1 cellular context compared by ENCODE assay signal in genomic region chr7:69198250-69198649, GRCh38.
A peak's percentile ranks its signal among the peaks of the same experiment; 100 is the strongest.
TF ChIP-seq lines count a peak whose summit lies in the region.

No MANE protein-coding gene starts in this region.

TF ChIP-seq in K562, 482 proteins besides CTCF, POLR2A, EP300 and RAD21 (continued from another document):
- TF ChIP-seq, protein P1, sequence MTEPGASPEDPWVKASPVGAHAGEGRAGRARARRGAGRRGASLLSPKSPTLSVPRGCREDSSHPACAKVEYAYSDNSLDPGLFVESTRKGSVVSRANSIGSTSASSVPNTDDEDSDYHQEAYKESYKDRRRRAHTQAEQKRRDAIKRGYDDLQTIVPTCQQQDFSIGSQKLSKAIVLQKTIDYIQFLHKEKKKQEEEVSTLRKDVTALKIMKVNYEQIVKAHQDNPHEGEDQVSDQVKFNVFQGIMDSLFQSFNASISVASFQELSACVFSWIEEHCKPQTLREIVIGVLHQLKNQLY (CRISPR knock-in tag; conservative IDR thresholded peaks at IDR 0.05) = no peak
- TF ChIP-seq, protein P2, sequence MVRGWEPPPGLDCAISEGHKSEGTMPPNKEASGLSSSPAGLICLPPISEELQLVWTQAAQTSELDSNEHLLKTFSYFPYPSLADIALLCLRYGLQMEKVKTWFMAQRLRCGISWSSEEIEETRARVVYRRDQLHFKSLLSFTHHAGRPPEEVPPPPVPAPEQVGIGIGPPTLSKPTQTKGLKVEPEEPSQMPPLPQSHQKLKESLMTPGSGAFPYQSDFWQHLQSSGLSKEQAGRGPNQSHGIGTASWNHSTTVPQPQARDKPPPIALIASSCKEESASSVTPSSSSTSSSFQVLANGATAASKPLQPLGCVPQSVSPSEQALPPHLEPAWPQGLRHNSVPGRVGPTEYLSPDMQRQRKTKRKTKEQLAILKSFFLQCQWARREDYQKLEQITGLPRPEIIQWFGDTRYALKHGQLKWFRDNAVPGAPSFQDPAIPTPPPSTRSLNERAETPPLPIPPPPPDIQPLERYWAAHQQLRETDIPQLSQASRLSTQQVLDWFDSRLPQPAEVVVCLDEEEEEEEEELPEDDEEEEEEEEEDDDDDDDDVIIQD (CRISPR knock-in tag; IDR thresholded peaks at IDR 0.05) = no peak
- TF ChIP-seq SFPQ (IDR thresholded peaks at IDR 0.05; ENCODE audit: low read depth, low read length) = no peak
- TF ChIP-seq ZNF146 (CRISPR knock-in tag; IDR thresholded peaks at IDR 0.05; ENCODE audit: unreplicated experiment) = peak; percentile 61
- TF ChIP-seq ZZZ3 (IDR thresholded peaks at IDR 0.05) = no peak
- no peak for TF ChIP-seq ZEB2 (IDR thresholded peaks at IDR 0.05)
- TF ChIP-seq, protein P3, sequence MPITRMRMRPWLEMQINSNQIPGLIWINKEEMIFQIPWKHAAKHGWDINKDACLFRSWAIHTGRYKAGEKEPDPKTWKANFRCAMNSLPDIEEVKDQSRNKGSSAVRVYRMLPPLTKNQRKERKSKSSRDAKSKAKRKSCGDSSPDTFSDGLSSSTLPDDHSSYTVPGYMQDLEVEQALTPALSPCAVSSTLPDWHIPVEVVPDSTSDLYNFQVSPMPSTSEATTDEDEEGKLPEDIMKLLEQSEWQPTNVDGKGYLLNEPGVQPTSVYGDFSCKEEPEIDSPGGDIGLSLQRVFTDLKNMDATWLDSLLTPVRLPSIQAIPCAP (CRISPR knock-in tag; IDR thresholded peaks at IDR 0.05; ENCODE audit: borderline replicate concordance) = no peak
- TF ChIP-seq PHTF2 (CRISPR knock-in tag; IDR thresholded peaks at IDR 0.05) = no peak
- TF ChIP-seq GMEB1 (CRISPR knock-in tag; IDR thresholded peaks at IDR 0.05) = no peak
- no peak for TF ChIP-seq MCM5 (IDR thresholded peaks at IDR 0.05; ENCODE audit: low read depth)
- no peak for TF ChIP-seq HEY1 (CRISPR knock-in tag; IDR thresholded peaks at IDR 0.05; ENCODE audit: borderline replicate concordance)
